Comparison of ENCODE assay signal across 20 cellular contexts in genomic region chr2:189020179-189020578, GRCh38. TPM values are rescaled to one million over a fixed set of nuclear protein-coding genes. Genes with fewer than 3 reads are reported as not detected.
DNase-seq lines count a peak whose midpoint lies in the region; ATAC-seq and TF ChIP-seq lines count a peak whose summit lies in the region.
"Had no signal": no experiment of that assay in that cellular context is flagged by ENCODE, and none has a peak within 500 bp of the region (broad histone marks: within the 10 kb centered on the region; RNA-seq: fewer than 3 reads in every experiment).

No MANE protein-coding gene starts in this region.

- DNase-seq in PC-3 (no peak), cardiac fibroblast (ENCODE audit: low read depth in 2 of 2) (peak; percentile 18 to 21), myocyte (ENCODE audit: low read depth) (peak; percentile 30), omental fat pad (ENCODE audit: low spot score) (no peak), COR-L47 (lab: John Stamatoyannopoulos, UW) (no peak)
- no peak for DNase-seq in stimulated activated naive CD8-positive, alpha-beta T cell treated with anti-CD3 and anti-CD28 coated beads, Interleukin-15, amount 100 ng/mL, for 72 hours
- DNase-seq: BE2C; Calu3; CD4-positive, alpha-beta T cell; DMS79; Karpas-422; MM.1S; NCI-H1092 treated with DMSO at 0.1 percent for 48 hours; NCI-H2107; NCI-H2227 treated with DMSO at 0.1 percent for 48 hours; NCI-H524; Peyer's patch had no signal

- POLR2A ChIA-PET in PC-3 (lab: Charles Lee; ENCODE audit: unreplicated experiment): no interaction called here

- H3K27ac Mint-ChIP-seq in stimulated activated naive CD8-positive, alpha-beta T cell treated with anti-CD3 and anti-CD28 coated beads, Interleukin-15, amount 100 ng/mL, for 72 hours: no peak overlapping the region
- H3K27ac Mint-ChIP-seq: CD4-positive, alpha-beta T cell had no signal

- no peaks in the 10 kb centered on the region for H4K20me1 ChIP-seq in PC-3 (ENCODE audit: low read length)

- no peak overlapping the region for H3K9ac ChIP-seq in PC-3 (ENCODE audit: low read length)

- H3K4me3 ChIP-seq in PC-3 (ENCODE audit: low read length) (no peak overlapping the region), cardiac fibroblast (replicated peaks in 1 of 2; ENCODE audit: low read depth in 2 of 2, low read length in 2 of 2) (no peak overlapping the region)
- H3K4me3 ChIP-seq: Peyer's patch had no signal

- H3F3A ChIP-seq in PC-3 (ENCODE audit: low read length, unreplicated experiment): no peaks in the 10 kb centered on the region

- no peaks in the 10 kb centered on the region for H3K9me3 Mint-ChIP-seq in stimulated activated naive CD8-positive, alpha-beta T cell treated with anti-CD3 and anti-CD28 coated beads, Interleukin-15, amount 100 ng/mL, for 72 hours

- no peak overlapping the region for H3K27ac ChIP-seq in PC-3 (ENCODE audit: low read length)
- H3K27ac ChIP-seq: Peyer's patch had no signal

- intact Hi-C loops in PC-3 (cut with micrococcal nuclease): no loop called here

- H3K9me2 ChIP-seq in PC-3 (replicated peaks; ENCODE audit: low read length): no peaks in the 10 kb centered on the region

- no peak overlapping the region for H2AFZ ChIP-seq in PC-3 (ENCODE audit: low read length)

- peaks cover 64% of the 10 kb centered on the region for H3K27me3 Mint-ChIP-seq in stimulated activated naive CD8-positive, alpha-beta T cell treated with anti-CD3 and anti-CD28 coated beads, Interleukin-15, amount 100 ng/mL, for 72 hours

- H3K4me2 ChIP-seq in PC-3 (ENCODE audit: low read length): no peak overlapping the region

- ATAC-seq in PC-3 (peak; percentile 6; the same call in 1 of the 2 replicates), HG03045 (IDR thresholded peaks at IDR 0.05; ENCODE audit: unreplicated experiment) (no peak), omental fat pad (ENCODE audit: low FRiP score) (no peak)
- peak; percentile 33 for ATAC-seq in stimulated activated naive CD8-positive, alpha-beta T cell treated with anti-CD3 and anti-CD28 coated beads, Interleukin-15, amount 100 ng/mL, for 72 hours
- ATAC-seq: Right ventricle myocardium inferior, SK-N-SH treated with all-trans-retinoic acid at 6 μM for 48 hours had no signal

- no peaks in the 10 kb centered on the region for H3K9me3 ChIP-seq in PC-3 (ENCODE audit: low read length)
- H3K9me3 ChIP-seq: BE2C, Peyer's patch had no signal

- TF ChIP-seq CTCF in PC-3 (conservative IDR thresholded peaks at IDR 0.05; ENCODE audit: low read depth, low read length) (no peak), cardiac fibroblast (IDR thresholded peaks at IDR 0.05; ENCODE audit: low read depth, low read length) (no peak), omental fat pad (IDR thresholded peaks at IDR 0.05) (no peak)

- no peaks in the 10 kb centered on the region for H3K4me1 Mint-ChIP-seq in stimulated activated naive CD8-positive, alpha-beta T cell treated with anti-CD3 and anti-CD28 coated beads, Interleukin-15, amount 100 ng/mL, for 72 hours

- CTCF ChIA-PET in PC-3 (lab: Charles Lee): no interaction called here

- H3K4me1 ChIP-seq in PC-3 (ENCODE audit: insufficient read depth, low read length): no peaks in the 10 kb centered on the region
- H3K4me1 ChIP-seq: BE2C, Peyer's patch had no signal

- no peaks in the 10 kb centered on the region for H3K36me3 ChIP-seq in PC-3 (ENCODE audit: low read depth, low read length)
- H3K36me3 ChIP-seq: BE2C, Peyer's patch had no signal

- no TSS peak for BruUV-seq in PC-3 (replicated peaks; lab: Mats Ljungman, UMichigan)

- no peaks in the 10 kb centered on the region for H3K27me3 ChIP-seq in PC-3 (ENCODE audit: low read length)
- H3K27me3 ChIP-seq: BE2C, Peyer's patch had no signal

- no peaks in the 10 kb centered on the region for H3K79me2 ChIP-seq in PC-3 (ENCODE audit: low read length)

- H3K4me3 Mint-ChIP-seq in stimulated activated naive CD8-positive, alpha-beta T cell treated with anti-CD3 and anti-CD28 coated beads, Interleukin-15, amount 100 ng/mL, for 72 hours: no peak overlapping the region
- H3K4me3 Mint-ChIP-seq: CD4-positive, alpha-beta T cell had no signal

RNA-seq across cellular contexts. Expression of gene COL3A1, which starts 46.0 kb away (rescaled TPM):
- total RNA-seq in PC-3 (2014; rRNA removed) (0.23 and 0.36 TPM in 2 replicates), myocyte (1,311 and 1,575 TPM in 2 replicates), omental fat pad (100 to 1,000 TPM; 120 to 340 (median 237) TPM)
- 1,093 TPM for polyA plus RNA-seq in myocyte (2012)
- total RNA-seq: Calu3; CD4-positive, alpha-beta T cell had no signal

Comparison
In these comparisons a context has a peak if more than half of its experiments do, and no peak if none do; other contexts are left out.
1. ATAC-seq: peak in PC-3 (single experiment) and stimulated activated naive CD8-positive, alpha-beta T cell treated with anti-CD3 and anti-CD28 coated beads, Interleukin-15, amount 100 ng/mL, for 72 hours (single experiment); none in HG03045 (single experiment) and omental fat pad (single experiment).
2. DNase-seq: peak in cardiac fibroblast (2 of 2) and myocyte (single experiment); none in PC-3 (single experiment), stimulated activated naive CD8-positive, alpha-beta T cell treated with anti-CD3 and anti-CD28 coated beads, Interleukin-15, amount 100 ng/mL, for 72 hours (0 of 2), omental fat pad (single experiment) and COR-L47 (single experiment).
3. RNA of gene COL3A1, which starts 46.0 kb away (total RNA-seq): 1,311 to 1,575 TPM in myocyte and 120 to 340 TPM in omental fat pad; 0.23 to 0.36 TPM in PC-3; every median in the first group is over 10 times any median in the second.